Comparison of ENCODE assay signal across 13 cellular contexts in genomic region chr1:154953611-154954038, GRCh38. TPM values are rescaled to one million over a fixed set of nuclear protein-coding genes. Genes with fewer than 3 reads are reported as not detected.
DNase-seq lines count a peak whose midpoint lies in the region; ATAC-seq, FAIRE-seq and TF ChIP-seq lines count a peak whose summit lies in the region.
"Had no signal": no experiment of that assay in that cellular context is flagged by ENCODE, and none has a peak within 500 bp of the region (broad histone marks: within the 10 kb centered on the region; RNA-seq: fewer than 3 reads in every experiment).

No MANE protein-coding gene starts in this region.

- ATAC-seq in stimulated activated naive B cell treated with anti-CD40 and anti-IgM and Interleukin-4, amounts not matched to agents 10 μg/mL and 1 μg/mL and 100 μg/mL, for 72 hours (replicated peaks): no peak
- ATAC-seq in HG02678 (IDR thresholded peaks at IDR 0.05; ENCODE audit: unreplicated experiment) (no peak), HG02973 (IDR thresholded peaks at IDR 0.05; ENCODE audit: unreplicated experiment) (no peak)

- peak overlapping the region; percentile 77 for H3K4me2 ChIP-seq in hepatocyte
- H3K4me2 ChIP-seq: SK-N-SH had no signal

- peaks cover 34% of the 10 kb centered on the region for H3K79me2 ChIP-seq in hepatocyte

- no peaks in the 10 kb centered on the region for H3K36me3 ChIP-seq in hepatocyte (replicated peaks; ENCODE audit: insufficient read depth, low read depth)

- no peaks in the 10 kb centered on the region for H3K27me3 Mint-ChIP-seq in activated naive CD4-positive, alpha-beta T cell treated with anti-CD3 and anti-CD28 coated beads for 36 hours (ENCODE audit: low read depth)
- no peaks in the 10 kb centered on the region for H3K27me3 Mint-ChIP-seq in activated CD4-positive, alpha-beta memory T cell treated with anti-CD3 and anti-CD28 coated beads for 36 hours
- no peaks in the 10 kb centered on the region for H3K27me3 Mint-ChIP-seq in stimulated activated naive B cell treated with anti-CD40 and anti-IgM and Interleukin-4, amounts not matched to agents 10 μg/mL and 1 μg/mL and 100 μg/mL, for 72 hours

- peak overlapping the region; percentile 96 for H3K27ac Mint-ChIP-seq in activated naive CD4-positive, alpha-beta T cell treated with anti-CD3 and anti-CD28 coated beads for 36 hours
- H3K27ac Mint-ChIP-seq in activated CD4-positive, alpha-beta memory T cell treated with anti-CD3 and anti-CD28 coated beads for 36 hours: peak overlapping the region; percentile 97
- peak overlapping the region; percentile 88 for H3K27ac Mint-ChIP-seq in stimulated activated naive B cell treated with anti-CD40 and anti-IgM and Interleukin-4, amounts not matched to agents 10 μg/mL and 1 μg/mL and 100 μg/mL, for 72 hours

- H3K9me3 Mint-ChIP-seq in activated naive CD4-positive, alpha-beta T cell treated with anti-CD3 and anti-CD28 coated beads for 36 hours: no peaks in the 10 kb centered on the region
- no peaks in the 10 kb centered on the region for H3K9me3 Mint-ChIP-seq in activated CD4-positive, alpha-beta memory T cell treated with anti-CD3 and anti-CD28 coated beads for 36 hours
- H3K9me3 Mint-ChIP-seq in stimulated activated naive B cell treated with anti-CD40 and anti-IgM and Interleukin-4, amounts not matched to agents 10 μg/mL and 1 μg/mL and 100 μg/mL, for 72 hours: no peaks in the 10 kb centered on the region

- no peak for TF ChIP-seq CTCF in hepatocyte (IDR thresholded peaks at IDR 0.05; ENCODE audit: poor library complexity)

- H3K36me3 Mint-ChIP-seq in activated naive CD4-positive, alpha-beta T cell treated with anti-CD3 and anti-CD28 coated beads for 36 hours (ENCODE audit: low read depth): peaks cover 13% of the 10 kb centered on the region
- H3K36me3 Mint-ChIP-seq in activated CD4-positive, alpha-beta memory T cell treated with anti-CD3 and anti-CD28 coated beads for 36 hours: peaks cover 13% of the 10 kb centered on the region
- H3K36me3 Mint-ChIP-seq in stimulated activated naive B cell treated with anti-CD40 and anti-IgM and Interleukin-4, amounts not matched to agents 10 μg/mL and 1 μg/mL and 100 μg/mL, for 72 hours: peaks cover 10% of the 10 kb centered on the region in 2 donors

- WGBS in hepatocyte (ENCODE audit: low lambda C conversion rate, missing lambda C conversion rate): 88% methylated on average over 2 of the region's 2 CpGs

- peaks cover 79% of the 10 kb centered on the region for H3K4me1 Mint-ChIP-seq in activated naive CD4-positive, alpha-beta T cell treated with anti-CD3 and anti-CD28 coated beads for 36 hours (ENCODE audit: low read depth)
- peaks cover 80% of the 10 kb centered on the region for H3K4me1 Mint-ChIP-seq in activated CD4-positive, alpha-beta memory T cell treated with anti-CD3 and anti-CD28 coated beads for 36 hours (ENCODE audit: low read depth)
- peaks cover 63 to 72% of the 10 kb centered on the region in 2 donors for H3K4me1 Mint-ChIP-seq in stimulated activated naive B cell treated with anti-CD40 and anti-IgM and Interleukin-4, amounts not matched to agents 10 μg/mL and 1 μg/mL and 100 μg/mL, for 72 hours

- H3K4me3 ChIP-seq in hepatocyte: no peak overlapping the region

- peaks cover 29% of the 10 kb centered on the region for H3K4me1 ChIP-seq in hepatocyte (ENCODE audit: insufficient read depth)

- DNase-seq in activated naive CD4-positive, alpha-beta T cell treated with anti-CD3 and anti-CD28 coated beads for 36 hours: no peak
- DNase-seq in activated naive CD4-positive, alpha-beta T cell (lab: John Stamatoyannopoulos, UW): no peak
- no peak for DNase-seq in activated CD4-positive, alpha-beta memory T cell treated with anti-CD3 and anti-CD28 coated beads for 36 hours
- no peak for DNase-seq in hepatocyte (ENCODE audit: low spot score)
- no peak for DNase-seq in stimulated activated naive B cell treated with anti-CD40 and anti-IgM and Interleukin-4, amounts not matched to agents 10 μg/mL and 1 μg/mL and 100 μg/mL, for 72 hours
- no peak for DNase-seq in GM19239 (ENCODE audit: insufficient read length, low spot score)
- DNase-seq: activated CD4-positive, alpha-beta T cell treated with anti-CD3 and anti-CD28 coated beads, Interleukin-2, amount 50 U/mL, for 1 hour; GOT3; NCI-H1417 treated with DMSO at 0.1 percent for 48 hours; NCI-H748 treated with DMSO at 0.1 percent for 48 hours; SK-N-SH had no signal

- POLR2A ChIA-PET in activated CD4-positive, alpha-beta memory T cell treated with anti-CD3 and anti-CD28 coated beads for 36 hours (lab: Charles Lee): interaction anchor here (0.9 to 3.7 kb wide), 4 partner anchors 9 to 47 kb away, joined by 3 to 23 read pairs (median 16); partner anchors contain the start of genes PMVK and ZBTB7B

- H3K27me3 ChIP-seq in hepatocyte: no peaks in the 10 kb centered on the region

- no peak overlapping the region for H2AFZ ChIP-seq in hepatocyte

- peak overlapping the region; percentile 91 for H3K4me3 Mint-ChIP-seq in activated naive CD4-positive, alpha-beta T cell treated with anti-CD3 and anti-CD28 coated beads for 36 hours
- H3K4me3 Mint-ChIP-seq in activated CD4-positive, alpha-beta memory T cell treated with anti-CD3 and anti-CD28 coated beads for 36 hours: peak overlapping the region; percentile 92
- peak overlapping the region in 1 of 2 donors; percentile 8 for H3K4me3 Mint-ChIP-seq in stimulated activated naive B cell treated with anti-CD40 and anti-IgM and Interleukin-4, amounts not matched to agents 10 μg/mL and 1 μg/mL and 100 μg/mL, for 72 hours

- CTCF ChIA-PET in activated naive CD4-positive, alpha-beta T cell treated with anti-CD3 and anti-CD28 coated beads for 36 hours (lab: Charles Lee): interaction anchor here (1.9 kb wide), 1 partner anchor 8 kb away, joined by 4 read pairs; the partner anchor contains the start of gene PYGO2
- CTCF ChIA-PET in activated CD4-positive, alpha-beta memory T cell treated with anti-CD3 and anti-CD28 coated beads for 36 hours (lab: Charles Lee): interaction anchor here (1.1 to 5.3 kb wide), 9 partner anchors 7 to 108 kb away, joined by 3 to 38 read pairs (median 9); partner anchors contain the start of genes FLAD1, PMVK and PYGO2

- H4K20me1 ChIP-seq in hepatocyte (ENCODE audit: insufficient read depth, poor library complexity, severe bottlenecking): no peaks in the 10 kb centered on the region

- no peak for FAIRE-seq in GM19239 (lab: Jason Lieb, UNC)

- no peaks in the 10 kb centered on the region for H3K9me3 ChIP-seq in hepatocyte (ENCODE audit: low read depth)
- H3K9me3 ChIP-seq: SK-N-SH had no signal

- H3K9me2 ChIP-seq in hepatocyte (replicated peaks; ENCODE audit: insufficient read depth): no peaks in the 10 kb centered on the region
- H3K9me2 ChIP-seq: SK-N-SH had no signal

- no peak overlapping the region for H3K27ac ChIP-seq in hepatocyte

- intact Hi-C loops in activated naive CD4-positive, alpha-beta T cell treated with anti-CD3 and anti-CD28 coated beads for 36 hours (cut with micrococcal nuclease): no loop called here
- intact Hi-C loops in activated CD4-positive, alpha-beta memory T cell treated with anti-CD3 and anti-CD28 coated beads for 36 hours (cut with micrococcal nuclease): no loop called here

RNA-seq across cellular contexts. Expression of gene PBXIP1, which starts 2.3 kb away (rescaled TPM):
- 10 to 100 TPM; 55.3 to 55.5 TPM for total RNA-seq in activated naive CD4-positive, alpha-beta T cell treated with anti-CD3 and anti-CD28 coated beads for 36 hours
- total RNA-seq in activated CD4-positive, alpha-beta memory T cell treated with anti-CD3 and anti-CD28 coated beads for 36 hours: 10 to 100 TPM; 55.9 to 57.3 TPM
- total RNA-seq in hepatocyte: 52.4 and 53.0 TPM in 2 replicates
- 61.0 and 65.5 TPM in 2 replicates for polyA plus RNA-seq in hepatocyte

RNA-seq across cellular contexts. Expression of gene PYGO2, which starts 8.0 kb away (rescaled TPM):
- total RNA-seq in activated naive CD4-positive, alpha-beta T cell treated with anti-CD3 and anti-CD28 coated beads for 36 hours: 10 to 100 TPM; 35.6 to 36.3 TPM
- total RNA-seq in activated CD4-positive, alpha-beta memory T cell treated with anti-CD3 and anti-CD28 coated beads for 36 hours: 10 to 100 TPM; 31.5 to 32.4 TPM
- total RNA-seq in hepatocyte: 20.2 and 21.8 TPM in 2 replicates
- 22.3 and 28.3 TPM in 2 replicates for polyA plus RNA-seq in hepatocyte

RNA-seq across cellular contexts. Expression of gene SHC1, which starts 16.9 kb away (rescaled TPM):
- 10 to 100 TPM; 35.5 to 40.8 TPM for total RNA-seq in activated naive CD4-positive, alpha-beta T cell treated with anti-CD3 and anti-CD28 coated beads for 36 hours
- total RNA-seq in activated CD4-positive, alpha-beta memory T cell treated with anti-CD3 and anti-CD28 coated beads for 36 hours: 10 to 100 TPM; 43.4 to 46.5 TPM
- 81.8 and 95.6 TPM in 2 replicates for total RNA-seq in hepatocyte
- polyA plus RNA-seq in hepatocyte: 107 and 120 TPM in 2 replicates

RNA-seq across cellular contexts. Expression of gene PMVK, which starts 17.1 kb away (rescaled TPM):
- 10 to 100 TPM; 29.8 to 30.5 TPM for total RNA-seq in activated naive CD4-positive, alpha-beta T cell treated with anti-CD3 and anti-CD28 coated beads for 36 hours
- 10 to 100 TPM; 51.2 to 54.0 TPM for total RNA-seq in activated CD4-positive, alpha-beta memory T cell treated with anti-CD3 and anti-CD28 coated beads for 36 hours
- 12.5 and 18.5 TPM in 2 replicates for total RNA-seq in hepatocyte
- polyA plus RNA-seq in hepatocyte: 53.5 and 59.2 TPM in 2 replicates

RNA-seq across cellular contexts. Expression of gene CKS1B, which starts 20.9 kb away (rescaled TPM):
- 100 to 1,000 TPM; 283 to 291 TPM for total RNA-seq in activated naive CD4-positive, alpha-beta T cell treated with anti-CD3 and anti-CD28 coated beads for 36 hours
- total RNA-seq in activated CD4-positive, alpha-beta memory T cell treated with anti-CD3 and anti-CD28 coated beads for 36 hours: 100 to 1,000 TPM; 197 to 205 TPM
- 40.4 and 41.5 TPM in 2 replicates for total RNA-seq in hepatocyte
- polyA plus RNA-seq in hepatocyte: 91.3 and 102 TPM in 2 replicates
